15 cellular contexts compared by ENCODE assay signal in genomic region chr7:107125475-107125874, GRCh38. TPM values are rescaled to one million over a fixed set of nuclear protein-coding genes. Genes with fewer than 3 reads are reported as not detected.
DNase-seq lines count a peak whose midpoint lies in the region; TF ChIP-seq lines count a peak whose summit lies in the region.
"Had no signal": no experiment of that assay in that cellular context is flagged by ENCODE, and none has a peak within 500 bp of the region (broad histone marks: within the 10 kb centered on the region; RNA-seq: fewer than 3 reads in every experiment).

No MANE protein-coding gene starts in this region.

- no peaks in the 10 kb centered on the region for H3K4me1 ChIP-seq in testis
- H3K4me1 ChIP-seq: Caco-2, thyroid gland had no signal

- peak; percentile 79 for DNase-seq in COR-L47 (lab: John Stamatoyannopoulos, UW)
- DNase-seq in NCI-H69 (lab: John Stamatoyannopoulos, UW): peak; percentile 96
- no peak for DNase-seq in immature natural killer cell
- no peak for DNase-seq in testis
- DNase-seq in endothelial cell (ENCODE audit: low spot score): no peak
- DNase-seq in LoVo (ENCODE audit: low spot score): no peak
- DNase-seq in CD1c-positive myeloid dendritic cell (ENCODE audit: extremely low spot score): no peak
- DNase-seq: activated CD4-positive, alpha-beta T cell treated with anti-CD3 and anti-CD28 coated beads, Interleukin-2, amount 50 U/mL, for 4 hours; brain microvascular endothelial cell; Caco-2; mesendoderm; NCI-H446; thyroid gland had no signal

- peaks cover 10 to 12% (median 12%) of the 10 kb centered on the region in 3 donors for H3K4me1 Mint-ChIP-seq in IgD-negative memory B cell
- H3K4me1 Mint-ChIP-seq in immature natural killer cell: peaks cover 17 to 24% of the 10 kb centered on the region in 2 donors
- H3K4me1 Mint-ChIP-seq in endothelial cell (ENCODE audit: unreplicated experiment): no peaks in the 10 kb centered on the region

- H3K27me3 Mint-ChIP-seq in IgD-negative memory B cell (no peaks in the 10 kb centered on the region), immature natural killer cell (ENCODE audit: low read depth in 3 of 3) (peaks cover 0 to 8% (median 4%) of the 10 kb centered on the region in 3 donors), endothelial cell (ENCODE audit: unreplicated experiment) (peaks cover 5% of the 10 kb centered on the region)

- H3K36me3 Mint-ChIP-seq in IgD-negative memory B cell (peaks cover 1% of the 10 kb centered on the region), immature natural killer cell (no peaks in the 10 kb centered on the region), endothelial cell (ENCODE audit: low read depth, unreplicated experiment) (no peaks in the 10 kb centered on the region)

- H3K9me3 ChIP-seq in testis: no peaks in the 10 kb centered on the region
- H3K9me3 ChIP-seq: Caco-2, thyroid gland had no signal

- TF ChIP-seq CTCF in testis (IDR thresholded peaks at IDR 0.05): no peak
- TF ChIP-seq CTCF in endothelial cell (IDR thresholded peaks at IDR 0.05; ENCODE audit: unreplicated experiment): no peak

- H3K9me3 Mint-ChIP-seq in IgD-negative memory B cell: no peaks in the 10 kb centered on the region
- no peaks in the 10 kb centered on the region for H3K9me3 Mint-ChIP-seq in immature natural killer cell
- H3K9me3 Mint-ChIP-seq in endothelial cell (ENCODE audit: unreplicated experiment): no peaks in the 10 kb centered on the region

- peak overlapping the region; percentile 56 to 91 (median 86) for H3K4me3 Mint-ChIP-seq in IgD-negative memory B cell
- peak overlapping the region; percentile 68 to 88 (median 84) for H3K4me3 Mint-ChIP-seq in immature natural killer cell
- no peak overlapping the region for H3K4me3 Mint-ChIP-seq in endothelial cell (ENCODE audit: unreplicated experiment)

- H3K36me3 ChIP-seq in testis (ENCODE audit: low read depth, missing control alignments): no peaks in the 10 kb centered on the region
- H3K36me3 ChIP-seq: brain microvascular endothelial cell, thyroid gland had no signal

- H3K4me3 ChIP-seq in testis: no peak overlapping the region
- H3K4me3 ChIP-seq: SK-N-MC, thyroid gland had no signal

- no peak for TF ChIP-seq POLR2A in testis (IDR thresholded peaks at IDR 0.05)

- 72 to 79% methylated on average over 5 of the region's 5 CpGs for whole genome bisulfite sequencing in testis, 2 donors

- H3K27ac Mint-ChIP-seq in IgD-negative memory B cell (peak overlapping the region; percentile 34 to 88 (median 74)), immature natural killer cell (peak overlapping the region; percentile 62 to 93 (median 91)), endothelial cell (ENCODE audit: unreplicated experiment) (no peak overlapping the region)

- intact Hi-C loops in testis (cut with DNase I; ENCODE audit: low total_unique reads): no loop called here

- no peak overlapping the region for H3K27ac ChIP-seq in testis
- H3K27ac ChIP-seq: brain microvascular endothelial cell, SK-N-MC, thyroid gland had no signal

- no peaks in the 10 kb centered on the region for H3K27me3 ChIP-seq in testis
- H3K27me3 ChIP-seq: brain microvascular endothelial cell, thyroid gland had no signal

RNA-seq across cellular contexts. Expression of gene HBP1, which starts 43.3 kb away (rescaled TPM):
- polyA plus RNA-seq in IgD-negative memory B cell (46.4 TPM), immature natural killer cell (100 to 1,000 TPM in 1 of 3 donors, 10 to 100 TPM in 2; 42.8 to 107 (median 51.9) TPM), testis (ENCODE audit: insufficient read depth, low read depth, low replicate concordance) (107 TPM)
- total RNA-seq in testis (100 to 1,000 TPM; 127 to 134 TPM), endothelial cell (ENCODE audit: unreplicated experiment) (50.9 TPM)

Comparison
In these comparisons a context has a peak if more than half of its experiments do, and no peak if none do; other contexts are left out.
1. DNase-seq: peak in COR-L47 (single experiment) and NCI-H69 (single experiment); none in immature natural killer cell (0 of 3), testis (single experiment), endothelial cell (single experiment), LoVo (single experiment) and CD1c-positive myeloid dendritic cell (single experiment).